9 cellular contexts compared by ENCODE assay signal in the genomic region with DNA sequence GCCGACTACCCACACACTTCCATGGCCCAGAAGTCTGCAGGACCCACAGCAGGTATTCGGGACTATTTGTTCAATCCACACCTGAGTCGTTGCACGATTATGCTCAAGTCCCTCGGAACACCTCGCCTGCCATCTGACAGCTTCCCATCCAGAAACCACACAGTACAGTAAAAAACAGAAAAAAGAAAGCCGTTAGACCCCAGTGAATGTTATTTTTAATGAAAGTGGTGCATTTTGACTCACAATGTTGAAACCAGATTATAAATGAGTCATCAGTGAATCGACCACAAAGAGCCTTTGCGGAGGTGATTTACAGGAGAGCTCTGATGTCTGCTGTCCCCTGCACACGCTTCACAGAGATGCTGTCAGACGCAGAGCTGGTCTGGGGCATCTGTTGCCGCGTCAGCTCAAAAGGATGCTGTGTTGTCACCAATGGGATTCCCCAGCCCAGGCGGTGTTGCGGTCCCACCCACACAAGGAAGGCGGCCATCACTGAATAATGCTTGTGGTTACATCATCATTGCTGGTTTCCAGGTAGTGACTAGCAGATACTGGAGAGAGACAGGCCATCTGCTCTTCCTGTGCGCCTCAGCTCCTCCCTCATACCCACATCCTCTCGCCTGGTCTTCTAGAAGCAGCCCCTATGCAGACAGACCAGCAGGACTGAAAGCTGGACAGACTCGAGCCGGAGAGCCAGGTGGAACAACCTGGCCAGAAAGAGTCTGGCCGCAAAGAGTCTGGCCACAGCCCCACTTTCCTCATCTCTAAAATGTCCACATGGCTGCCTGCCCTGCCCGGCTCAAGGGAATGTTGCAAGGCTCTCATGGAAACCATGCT.
DNase-seq lines count a peak whose midpoint lies in the region; ATAC-seq and TF ChIP-seq lines count a peak whose summit lies in the region.
"Had no signal": no experiment of that assay in that cellular context is flagged by ENCODE, and none has a peak within 500 bp of the region (broad histone marks: within the 10 kb centered on the region; RNA-seq: fewer than 3 reads in every experiment).

No MANE protein-coding gene starts in this region.

- H3K4me3 ChIP-seq in gastroesophageal sphincter (no peak overlapping the region), skeletal muscle tissue (ENCODE audit: low read length in 3 of 3) (no peak overlapping the region)

- H3K36me3 ChIP-seq in gastroesophageal sphincter (no peaks in the 10 kb centered on the region), skeletal muscle tissue (ENCODE audit: control insufficient read depth in 3 of 3, insufficient read depth in 3 of 3, low read length in 3 of 3) (no peaks in the 10 kb centered on the region)

- POLR2A ChIA-PET in RWPE1 (lab: Yijun Ruan, JAX; ENCODE audit: low non-redundant PET) = no interaction called here

- CTCF ChIA-PET in RWPE1 (lab: Yijun Ruan, JAX) = interaction anchor here (0.6 to 0.7 kb wide), 2 partner anchors 71 to 125 kb away, joined by 4 to 5 read pairs; no protein-coding TSS in a partner anchor

- H3K9me3 ChIP-seq in gastroesophageal sphincter = no peaks in the 10 kb centered on the region
- peaks cover 0 to 5% (median 2%) of the 10 kb centered on the region in 3 donors for H3K9me3 ChIP-seq in skeletal muscle tissue (ENCODE audit: control insufficient read depth in 3 of 3, low read length in 3 of 3)

- no peak for TF ChIP-seq POLR2A in gastroesophageal sphincter (IDR thresholded peaks at IDR 0.05)

- WGBS in gastroesophageal sphincter (ENCODE audit: low coverage in 1 of 2), 2 donors = 72 to 73% methylated on average over 6 to 10 of the region's 22 CpGs

- no peaks in the 10 kb centered on the region for H3K27me3 ChIP-seq in gastroesophageal sphincter
- no peaks in the 10 kb centered on the region for H3K27me3 ChIP-seq in skeletal muscle tissue (ENCODE audit: control insufficient read depth in 3 of 3, insufficient read depth in 3 of 3, low read length in 3 of 3)

- DNase-seq in NCI-H2196 treated with DMSO at 0.1 percent for 48 hours (lab: John Stamatoyannopoulos, UW; ENCODE audit: unreplicated experiment) (peak; percentile 6), NCI-H2196 (lab: John Stamatoyannopoulos, UW; ENCODE audit: unreplicated experiment) (no peak), RWPE1 (ENCODE audit: low spot score) (peak; percentile 92), NCI-H1436 (lab: John Stamatoyannopoulos, UW) (no peak)
- peak; percentile 92 for DNase-seq in activated T-helper 9 cell treated with anti-CD3 and anti-CD28 coated beads, Interleukin-2, amount 50 U/mL, for 16 hours (ENCODE audit: low read depth)

- no peak for TF ChIP-seq EP300 in gastroesophageal sphincter (IDR thresholded peaks at IDR 0.05)

- no peak overlapping the region for H3K9ac ChIP-seq in skeletal muscle tissue (ENCODE audit: low read depth in 1 of 3, low read length in 3 of 3)

- TF ChIP-seq CTCF in RWPE1 (conservative IDR thresholded peaks at IDR 0.05; ENCODE audit: low read depth) = no peak
- no peak for TF ChIP-seq CTCF in gastroesophageal sphincter (IDR thresholded peaks at IDR 0.05)

- peak; percentile 73 for ATAC-seq in HG03064 (IDR thresholded peaks at IDR 0.05; ENCODE audit: low read depth, unreplicated experiment)
- peak; percentile 69 for ATAC-seq in gastroesophageal sphincter

- H3K27ac ChIP-seq in RWPE1 = peak overlapping the region; percentile 88
- H3K27ac ChIP-seq in gastroesophageal sphincter = peak overlapping the region in 2 of 4 donors; percentile 50 to 61
- H3K27ac ChIP-seq in skeletal muscle tissue (ENCODE audit: low read depth, low read length) = peak overlapping the region; percentile 50
- H3K27ac ChIP-seq: C4-2B had no signal

- H3K4me1 ChIP-seq in gastroesophageal sphincter = peaks cover 0 to 7% (median 0%) of the 10 kb centered on the region in 3 donors
- peaks cover 11 to 13% (median 12%) of the 10 kb centered on the region in 3 donors for H3K4me1 ChIP-seq in skeletal muscle tissue (ENCODE audit: control insufficient read depth in 3 of 3, insufficient read depth in 3 of 3, low read length in 3 of 3)

Comparison
In these comparisons a context has a peak if more than half of its experiments do, and no peak if none do; other contexts are left out.
1. DNase-seq: peak in NCI-H2196 treated with DMSO at 0.1 percent for 48 hours (single experiment), RWPE1 (single experiment) and activated T-helper 9 cell treated with anti-CD3 and anti-CD28 coated beads, Interleukin-2, amount 50 U/mL, for 16 hours (single experiment); none in NCI-H2196 (single experiment) and NCI-H1436 (single experiment).